16 cellular contexts compared by ENCODE assay signal in genomic region chr5:9362600-9362999, GRCh38.
DNase-seq lines count a peak whose midpoint lies in the region; ATAC-seq and TF ChIP-seq lines count a peak whose summit lies in the region.
"Had no signal": no experiment of that assay in that cellular context is flagged by ENCODE, and none has a peak within 500 bp of the region (broad histone marks: within the 10 kb centered on the region; RNA-seq: fewer than 3 reads in every experiment).

No MANE protein-coding gene starts in this region.

- H3K4me3 ChIP-seq in thoracic aorta (no peak overlapping the region), left lung (no peak overlapping the region)
- H3K4me3 ChIP-seq: GM23248 had no signal

- intact Hi-C loops in left lung (cut with DNase I), result no loop called here

- no peaks in the 10 kb centered on the region for H3K27me3 Mint-ChIP-seq in activated T-cell treated with anti-CD3 and anti-CD28 coated beads, Interleukin-2, amount 50 U/mL, for 72 hours (ENCODE audit: low read depth)
- H3K27me3 Mint-ChIP-seq in HFFc6 (ENCODE audit: insufficient read depth), result no peaks in the 10 kb centered on the region
- no peaks in the 10 kb centered on the region for H3K27me3 Mint-ChIP-seq in effector memory CD8-positive, alpha-beta T cell
- H3K27me3 Mint-ChIP-seq: activated naive CD4-positive, alpha-beta T cell treated with anti-CD3 and anti-CD28 coated beads, Interleukin-2, amount 10 ng/mL, durations not matched to agents 7 days and 5 days had no signal

- peak overlapping the region in 1 of 2 donors; percentile 22 for H3K4me3 Mint-ChIP-seq in activated T-cell treated with anti-CD3 and anti-CD28 coated beads, Interleukin-2, amount 50 U/mL, for 72 hours
- no peak overlapping the region for H3K4me3 Mint-ChIP-seq in HFFc6
- no peak overlapping the region for H3K4me3 Mint-ChIP-seq in effector memory CD8-positive, alpha-beta T cell
- H3K4me3 Mint-ChIP-seq: activated naive CD4-positive, alpha-beta T cell treated with anti-CD3 and anti-CD28 coated beads, Interleukin-2, amount 10 ng/mL, durations not matched to agents 7 days and 5 days had no signal

- H3K4me1 Mint-ChIP-seq in activated T-cell treated with anti-CD3 and anti-CD28 coated beads, Interleukin-2, amount 50 U/mL, for 72 hours (ENCODE audit: low read depth), result no peaks in the 10 kb centered on the region
- H3K4me1 Mint-ChIP-seq in HFFc6 (ENCODE audit: low read depth), result peaks cover 63% of the 10 kb centered on the region
- H3K4me1 Mint-ChIP-seq in effector memory CD8-positive, alpha-beta T cell (ENCODE audit: low read depth in 2 of 2), result no peaks in the 10 kb centered on the region

- H3K27me3 ChIP-seq in thoracic aorta (replicated peaks; ENCODE audit: insufficient read depth) (no peaks in the 10 kb centered on the region), left lung (no peaks in the 10 kb centered on the region)
- H3K27me3 ChIP-seq: neutrophil had no signal

- no peaks in the 10 kb centered on the region for H3K9me3 ChIP-seq in thoracic aorta
- H3K9me3 ChIP-seq in left lung, result no peaks in the 10 kb centered on the region
- H3K9me3 ChIP-seq: neutrophil had no signal

- no peak for DNase-seq in activated T-cell treated with anti-CD3 and anti-CD28 coated beads, Interleukin-2, amount 50 U/mL, for 72 hours
- DNase-seq in activated T-cell treated with anti-CD3 and anti-CD28 coated beads, Interleukin-2, amount 50 U/mL, for 1 hour, result no peak
- DNase-seq in HFFc6 (no peak), thoracic aorta (ENCODE audit: low spot score) (no peak), left lung (no peak), HK-2 (ENCODE audit: unreplicated experiment) (no peak)
- no peak for DNase-seq in effector memory CD8-positive, alpha-beta T cell
- DNase-seq: 8988T; activated CD4-positive, alpha-beta T cell treated with anti-CD3 and anti-CD28 coated beads, Interleukin-2, amount 50 U/mL, for 1 hour; activated naive CD4-positive, alpha-beta T cell treated with anti-CD3 and anti-CD28 coated beads, Interleukin-2, amount 10 ng/mL, durations not matched to agents 7 days and 5 days; DMS79 treated with DMSO at 0.1 percent for 48 hours; GM23248; NCI-H526 treated with DMSO at 0.1 percent for 48 hours; stimulated activated CD4-positive, alpha-beta T cell treated with anti-CD3 and anti-CD28 coated beads, Interleukin-2, amount 100 ng/mL, for 24 hours had no signal

- H3K36me3 ChIP-seq in thoracic aorta (no peaks in the 10 kb centered on the region), left lung (no peaks in the 10 kb centered on the region)
- H3K36me3 ChIP-seq: neutrophil had no signal

- no peaks in the 10 kb centered on the region for H3K36me3 Mint-ChIP-seq in activated T-cell treated with anti-CD3 and anti-CD28 coated beads, Interleukin-2, amount 50 U/mL, for 72 hours (ENCODE audit: insufficient read depth in 2 of 2)
- H3K36me3 Mint-ChIP-seq in HFFc6 (ENCODE audit: low read depth), result no peaks in the 10 kb centered on the region
- H3K36me3 Mint-ChIP-seq in effector memory CD8-positive, alpha-beta T cell (ENCODE audit: insufficient read depth), result no peaks in the 10 kb centered on the region
- H3K36me3 Mint-ChIP-seq: activated naive CD4-positive, alpha-beta T cell treated with anti-CD3 and anti-CD28 coated beads, Interleukin-2, amount 10 ng/mL, durations not matched to agents 7 days and 5 days had no signal

- H3K27ac ChIP-seq in thoracic aorta (peak overlapping the region; percentile 26 to 61), left lung (no peak overlapping the region)
- H3K27ac ChIP-seq: neutrophil had no signal

- ATAC-seq in activated T-cell treated with anti-CD3 and anti-CD28 coated beads, Interleukin-2, amount 50 U/mL, for 72 hours (replicated peaks in 1 of 2), result peak in 1 of 2 donors; percentile 47
- peak; percentile 44 for ATAC-seq in HG03280 (IDR thresholded peaks at IDR 0.05; ENCODE audit: unreplicated experiment)
- no peak for ATAC-seq in thoracic aorta (ENCODE audit: insufficient number of reproducible peaks, low FRiP score, low read depth)
- ATAC-seq in left lung, result no peak
- no peak for ATAC-seq in effector memory CD8-positive, alpha-beta T cell (replicated peaks)

- peaks cover 0 to 5% of the 10 kb centered on the region in 2 donors for H3K9me3 Mint-ChIP-seq in activated T-cell treated with anti-CD3 and anti-CD28 coated beads, Interleukin-2, amount 50 U/mL, for 72 hours
- no peaks in the 10 kb centered on the region for H3K9me3 Mint-ChIP-seq in HFFc6
- H3K9me3 Mint-ChIP-seq in effector memory CD8-positive, alpha-beta T cell, result peaks cover 8 to 10% of the 10 kb centered on the region in 2 donors
- H3K9me3 Mint-ChIP-seq: activated naive CD4-positive, alpha-beta T cell treated with anti-CD3 and anti-CD28 coated beads, Interleukin-2, amount 10 ng/mL, durations not matched to agents 7 days and 5 days had no signal

- H3K4me1 ChIP-seq in thoracic aorta (ENCODE audit: control insufficient read depth in 1 of 2, low read depth in 2 of 2), result peaks cover 3 to 29% of the 10 kb centered on the region in 2 donors
- H3K4me1 ChIP-seq in left lung, result no peaks in the 10 kb centered on the region

- TF ChIP-seq CTCF in HFFc6 (IDR thresholded peaks at IDR 0.05) (no peak), thoracic aorta (IDR thresholded peaks at IDR 0.05) (no peak), left lung (IDR thresholded peaks at IDR 0.05) (no peak)

- peak overlapping the region; percentile 33 for H3K27ac Mint-ChIP-seq in activated T-cell treated with anti-CD3 and anti-CD28 coated beads, Interleukin-2, amount 50 U/mL, for 72 hours
- H3K27ac Mint-ChIP-seq in HFFc6, result peak overlapping the region; percentile 59; the same call in 1 of the 2 replicates
- no peak overlapping the region for H3K27ac Mint-ChIP-seq in effector memory CD8-positive, alpha-beta T cell
- H3K27ac Mint-ChIP-seq: activated naive CD4-positive, alpha-beta T cell treated with anti-CD3 and anti-CD28 coated beads, Interleukin-2, amount 10 ng/mL, durations not matched to agents 7 days and 5 days had no signal

Comparison
In these comparisons a context has a peak if more than half of its experiments do, and no peak if none do; other contexts are left out.
1. H3K27ac Mint-ChIP-seq: peak in activated T-cell treated with anti-CD3 and anti-CD28 coated beads, Interleukin-2, amount 50 U/mL, for 72 hours (single experiment) and HFFc6 (single experiment); none in effector memory CD8-positive, alpha-beta T cell (0 of 2).
2. H3K27ac ChIP-seq: peak in thoracic aorta (2 of 2); none in left lung (0 of 2).